Comparison of ENCODE assay signal across 15 cellular contexts in genomic region chr13:95784161-95784880, GRCh38.
DNase-seq lines count a peak whose midpoint lies in the region; ATAC-seq and TF ChIP-seq lines count a peak whose summit lies in the region.
"Had no signal": no experiment of that assay in that cellular context is flagged by ENCODE, and none has a peak within 500 bp of the region (broad histone marks: within the 10 kb centered on the region; RNA-seq: fewer than 3 reads in every experiment).

No MANE protein-coding gene starts in this region.

- H3K4me1 ChIP-seq in SJSA1 (replicated peaks) (peaks cover 18% of the 10 kb centered on the region), osteoblast (ENCODE audit: insufficient read depth, low read length) (peaks cover 17% of the 10 kb centered on the region)

- H3K9me3 ChIP-seq in SJSA1 (replicated peaks) (no peaks in the 10 kb centered on the region), osteoblast (ENCODE audit: low read depth, low read length) (no peaks in the 10 kb centered on the region)

- ATAC-seq in HG02759 (IDR thresholded peaks at IDR 0.05; ENCODE audit: unreplicated experiment), result no peak
- no peak for ATAC-seq in activated T-helper 17 cell treated with anti-CD3 and anti-CD28 coated beads, Interleukin-2, amount 50 U/mL, for 72 hours (replicated peaks)

- H3K4me3 ChIP-seq in SJSA1 (no peak overlapping the region), fibroblast of pulmonary artery (replicated peaks; ENCODE audit: low read depth, low read length) (no peak overlapping the region), osteoblast (ENCODE audit: insufficient read depth, low read length) (no peak overlapping the region)

- H3K27me3 ChIP-seq in SJSA1 (replicated peaks) (no peaks in the 10 kb centered on the region), osteoblast (ENCODE audit: insufficient read depth, low read length) (no peaks in the 10 kb centered on the region)

- H3K36me3 Mint-ChIP-seq in activated T-helper 17 cell treated with anti-CD3 and anti-CD28 coated beads, Interleukin-2, amount 50 U/mL, for 72 hours (ENCODE audit: low read depth), result peaks cover 39% of the 10 kb centered on the region

- peak overlapping the region; percentile 36 for H3K4me2 ChIP-seq in osteoblast (ENCODE audit: insufficient read depth, low read length)

- H4K20me1 ChIP-seq in osteoblast (ENCODE audit: insufficient read depth, low read length), result peaks cover 10% of the 10 kb centered on the region

- DNase-seq in Daoy (ENCODE audit: low read depth) (peak; percentile 24), SJSA1 (ENCODE audit: low read depth in 1 of 2, low spot score in 2 of 2) (peak; percentile 58 to 82), fibroblast of pulmonary artery (ENCODE audit: low read depth) (peak; percentile 91), osteoblast (ENCODE audit: insufficient read length, low spot score, missing footprints) (peak; percentile 67), mesenteric fat pad (ENCODE audit: low spot score) (no peak), NOMO-1 treated with DMSO at 0.1 percent for 48 hours (lab: John Stamatoyannopoulos, UW; ENCODE audit: unreplicated experiment) (no peak)
- DNase-seq: activated CD4-positive, alpha-beta T cell treated with anti-CD3 and anti-CD28 coated beads, Interleukin-2, amount 50 U/mL, for 48 hours; activated naive CD8-positive, alpha-beta T cell treated with anti-CD3 and anti-CD28 coated beads, Interleukin-2, amount 10 ng/mL, durations not matched to agents 7 days and 5 days; head of caudate nucleus; KBM-7; naive B cell; NCI-H2171 treated with DMSO at 0.1 percent for 48 hours; stimulated activated CD4-positive, alpha-beta T cell treated with anti-CD3 and anti-CD28 coated beads, Interleukin-2, amount 100 ng/mL, for 48 hours had no signal

- H3K27me3 Mint-ChIP-seq in activated T-helper 17 cell treated with anti-CD3 and anti-CD28 coated beads, Interleukin-2, amount 50 U/mL, for 72 hours, result no peaks in the 10 kb centered on the region
- H3K27me3 Mint-ChIP-seq: activated naive CD8-positive, alpha-beta T cell treated with anti-CD3 and anti-CD28 coated beads, Interleukin-2, amount 10 ng/mL, durations not matched to agents 7 days and 5 days; naive B cell had no signal

- TF ChIP-seq CTCF in fibroblast of pulmonary artery (IDR thresholded peaks at IDR 0.05; ENCODE audit: low read length, missing control alignments) (no peak), osteoblast (IDR thresholded peaks at IDR 0.05; ENCODE audit: extremely low read depth, low read depth, low read length) (no peak)

- peaks cover 18% of the 10 kb centered on the region for H3K36me3 ChIP-seq in SJSA1
- peaks cover 3% of the 10 kb centered on the region for H3K36me3 ChIP-seq in osteoblast (ENCODE audit: insufficient read depth, low read length)

- no peak overlapping the region for H3K4me3 Mint-ChIP-seq in activated T-helper 17 cell treated with anti-CD3 and anti-CD28 coated beads, Interleukin-2, amount 50 U/mL, for 72 hours
- H3K4me3 Mint-ChIP-seq: activated naive CD8-positive, alpha-beta T cell treated with anti-CD3 and anti-CD28 coated beads, Interleukin-2, amount 10 ng/mL, durations not matched to agents 7 days and 5 days; naive B cell had no signal

- H3K27ac ChIP-seq in SJSA1 (peak overlapping the region; percentile 74), osteoblast (ENCODE audit: low read depth, low read length) (peak overlapping the region; percentile 66)

- no peak overlapping the region for H2AFZ ChIP-seq in osteoblast (ENCODE audit: low read length)

- no peak overlapping the region for H3K27ac Mint-ChIP-seq in activated T-helper 17 cell treated with anti-CD3 and anti-CD28 coated beads, Interleukin-2, amount 50 U/mL, for 72 hours
- H3K27ac Mint-ChIP-seq: activated naive CD8-positive, alpha-beta T cell treated with anti-CD3 and anti-CD28 coated beads, Interleukin-2, amount 10 ng/mL, durations not matched to agents 7 days and 5 days had no signal

- H3K9me3 Mint-ChIP-seq in activated T-helper 17 cell treated with anti-CD3 and anti-CD28 coated beads, Interleukin-2, amount 50 U/mL, for 72 hours, result no peaks in the 10 kb centered on the region

- H3K4me1 Mint-ChIP-seq in activated T-helper 17 cell treated with anti-CD3 and anti-CD28 coated beads, Interleukin-2, amount 50 U/mL, for 72 hours, result no peaks in the 10 kb centered on the region
- H3K4me1 Mint-ChIP-seq: activated naive CD8-positive, alpha-beta T cell treated with anti-CD3 and anti-CD28 coated beads, Interleukin-2, amount 10 ng/mL, durations not matched to agents 7 days and 5 days; naive B cell had no signal

- H3K79me2 ChIP-seq in osteoblast (ENCODE audit: insufficient read depth, low read length), result peaks cover 17% of the 10 kb centered on the region

Comparison
In these comparisons a context has a peak if more than half of its experiments do, and no peak if none do; other contexts are left out.
1. DNase-seq: peak in Daoy (single experiment), SJSA1 (2 of 2), fibroblast of pulmonary artery (single experiment) and osteoblast (single experiment); none in mesenteric fat pad (single experiment) and NOMO-1 treated with DMSO at 0.1 percent for 48 hours (single experiment).